8 cellular contexts compared by ENCODE assay signal in genomic region chr2:69437751-69438154, GRCh38. TPM values are rescaled to one million over a fixed set of nuclear protein-coding genes. Genes with fewer than 3 reads are reported as not detected.
A peak's percentile ranks its signal among the peaks of the same experiment; 100 is the strongest.
DNase-seq lines count a peak whose midpoint lies in the region; ATAC-seq, FAIRE-seq and TF ChIP-seq lines count a peak whose summit lies in the region.

No MANE protein-coding gene starts in this region.

- peaks cover 18% of the 10 kb centered on the region for H3K79me2 ChIP-seq in HepG2 (ENCODE audit: insufficient read depth, low read length)

- FAIRE-seq in HepG2 (lab: Jason Lieb, UNC), result no peak

- H3K27me3 ChIP-seq in HepG2 (ENCODE audit: control insufficient read depth in 1 of 2, insufficient read depth in 2 of 2, low read length in 2 of 2) (no peaks in the 10 kb centered on the region; a peak in 1 of 5 replicates), thoracic aorta (replicated peaks; ENCODE audit: insufficient read depth) (no peaks in the 10 kb centered on the region)

- peaks cover 21% of the 10 kb centered on the region for H3K4me1 ChIP-seq in HepG2 (ENCODE audit: insufficient read depth, low read length)
- peaks cover 13 to 33% of the 10 kb centered on the region in 2 donors for H3K4me1 ChIP-seq in thoracic aorta (ENCODE audit: control insufficient read depth in 1 of 2, low read depth in 2 of 2)

- no peaks in the 10 kb centered on the region for H3K27me3 Mint-ChIP-seq in MCF 10A (ENCODE audit: insufficient read depth, unreplicated experiment)

- H3K4me3 ChIP-seq in HepG2 (replicated peaks in 1 of 3; ENCODE audit: insufficient read depth in 1 of 3, low read depth in 2 of 3, low read length in 3 of 3) (peak overlapping the region; percentile 75 to 94 (median 87)), thoracic aorta (peak overlapping the region; percentile 83)

- peak overlapping the region; percentile 99 for H3K27ac Mint-ChIP-seq in MCF 10A (ENCODE audit: low read depth, unreplicated experiment)

- H3K9ac ChIP-seq in HepG2 (ENCODE audit: insufficient read depth, low read depth, low read length), result peak overlapping the region; percentile 94

- H3K27ac ChIP-seq in KOPT-K1 (ENCODE audit: low read depth, low read length, poor library complexity, severe bottlenecking), result peak overlapping the region; percentile 75
- peak overlapping the region; percentile 83 for H3K27ac ChIP-seq in HepG2 (ENCODE audit: extremely low read length, insufficient read depth, low read length)
- H3K27ac ChIP-seq in thoracic aorta, result peak overlapping the region; percentile 88 to 97

- in situ Hi-C loops in HepG2 (cut with HindIII; ENCODE audit: extremely low pct_ligation_motif_present, low pct_unique_long_range_greater_than_20kb), result no loop called here

- DNase-seq in DMS153 (lab: John Stamatoyannopoulos, UW), result peak; percentile 44
- DNase-seq in MCF 10A (ENCODE audit: unreplicated experiment), result no peak
- DNase-seq in HepG2 (ENCODE audit: low spot score), result no peak
- DNase-seq in thoracic aorta (ENCODE audit: low spot score), result peak; percentile 10
- DNase-seq in globus pallidus (ENCODE audit: low spot score), result no peak

- peaks cover 7% of the 10 kb centered on the region for H3K36me3 Mint-ChIP-seq in MCF 10A (ENCODE audit: insufficient read depth, unreplicated experiment)

- peak overlapping the region; percentile 98 for H3K4me2 ChIP-seq in HepG2 (ENCODE audit: low read depth, low read length)

- no peak for TF ChIP-seq RAD21 in HepG2 (CRISPR knock-in tag; IDR thresholded peaks at IDR 0.05)

- ATAC-seq in HepG2, result no peak
- ATAC-seq in thoracic aorta (ENCODE audit: insufficient number of reproducible peaks, low FRiP score, low read depth), result peak; percentile 52
- ATAC-seq in GM18505 (IDR thresholded peaks at IDR 0.05; ENCODE audit: unreplicated experiment), result no peak
- ATAC-seq in HG02970 (IDR thresholded peaks at IDR 0.05; ENCODE audit: low FRiP score, unreplicated experiment), result no peak

- CTCF ChIA-PET in MCF 10A (lab: Yijun Ruan, JAX) (interaction anchor here (0.5 to 1.9 kb wide), 13 partner anchors 15 to 1554 kb away, joined by 3 to 7 read pairs (median 3); no protein-coding TSS in a partner anchor), HepG2 (lab: Yijun Ruan, JAX; ENCODE audit: low intra/inter-chr PET ratio, low total read pairs) (no interaction called here)

- intact Hi-C loops in MCF 10A (cut with micrococcal nuclease) (loop anchor here (2.0 to 5.0 kb wide), 2 partner anchors 205 to 277 kb away; partner anchors contain the start of gene AAK1), HepG2 (cut with micrococcal nuclease; ENCODE audit: unreplicated experiment) (loop anchor here (2.0 to 10.0 kb wide), 2 partner anchors 51 to 423 kb away; partner anchors contain the start of genes ANTXR1 and GFPT1)

- H3K36me3 ChIP-seq in KOPT-K1 (ENCODE audit: insufficient read depth, low read length) (no peaks in the 10 kb centered on the region), HepG2 (replicated peaks in 1 of 2; ENCODE audit: control insufficient read depth in 1 of 2, insufficient read depth in 2 of 2, low read length in 2 of 2) (no peaks in the 10 kb centered on the region), thoracic aorta (no peaks in the 10 kb centered on the region)

- peak overlapping the region; percentile 81 for H3K4me3 Mint-ChIP-seq in MCF 10A (ENCODE audit: unreplicated experiment)

- H2AFZ ChIP-seq in HepG2 (ENCODE audit: low read length), result peak overlapping the region; percentile 97

- no peaks in the 10 kb centered on the region for H4K20me1 ChIP-seq in HepG2 (ENCODE audit: insufficient read depth, low read length)

- BruUV-seq in MCF 10A (replicated peaks; lab: Mats Ljungman, UMichigan), result TSS peak; percentile 90
- TSS peak; percentile 98 for BruUV-seq in HepG2 (replicated peaks; lab: Mats Ljungman, UMichigan)

- H3K9me3 ChIP-seq in KOPT-K1 (ENCODE audit: insufficient read depth, low read length, poor library complexity, severe bottlenecking) (no peaks in the 10 kb centered on the region), HepG2 (ENCODE audit: low read length) (no peaks in the 10 kb centered on the region), thoracic aorta (no peaks in the 10 kb centered on the region)

- TF ChIP-seq EP300 in HepG2 (IDR thresholded peaks at IDR 0.05; ENCODE audit: low read depth in 2 of 2, low read length in 2 of 2) (no peak), HepG2 (CRISPR knock-in tag; IDR thresholded peaks at IDR 0.05; ENCODE audit: borderline replicate concordance) (no peak)

- TF ChIP-seq POLR2A in HepG2 (IDR thresholded peaks at IDR 0.05; ENCODE audit: insufficient read depth in 1 of 2, low read depth in 2 of 2, low read length in 2 of 2), result no peak
- no peak for TF ChIP-seq POLR2A in GM18505 (IDR thresholded peaks at IDR 0.05; ENCODE audit: borderline replicate concordance, extremely low read depth, insufficient read depth, insufficient read length)

- H3K4me1 Mint-ChIP-seq in MCF 10A (ENCODE audit: insufficient read depth, unreplicated experiment), result peaks cover 13% of the 10 kb centered on the region

- TF ChIP-seq CTCF in MCF 10A (IDR thresholded peaks at IDR 0.05; ENCODE audit: unreplicated experiment), result no peak
- TF ChIP-seq CTCF in HepG2 (CRISPR knock-in tag; IDR thresholded peaks at IDR 0.05), result no peak
- TF ChIP-seq CTCF in thoracic aorta (IDR thresholded peaks at IDR 0.05), result no peak

- WGBS in HepG2 (ENCODE audit: low lambda C conversion rate), result 68% methylated on average over 7 of the region's 7 CpGs

- H3K9me3 Mint-ChIP-seq in MCF 10A (ENCODE audit: unreplicated experiment), result no peaks in the 10 kb centered on the region

- POLR2A ChIA-PET in MCF 10A (lab: Yijun Ruan, JAX), result interaction anchor here (0.6 to 3.3 kb wide), 27 partner anchors 9 to 891 kb away, joined by 3 to 32 read pairs (median 4); partner anchors contain the start of genes AAK1, ANXA4 and GFPT1
- POLR2A ChIA-PET in HepG2 (lab: Yijun Ruan, JAX), result interaction anchor here (0.7 to 2.1 kb wide), 34 partner anchors 9 to 753 kb away, joined by 3 to 20 read pairs (median 4); partner anchors contain the start of genes ANXA4, C2orf42, GFPT1 and MXD1

TF ChIP-seq in HepG2, 621 proteins besides CTCF, POLR2A, EP300 and RAD21 (continues in another document):
- TF ChIP-seq THYN1 (CRISPR knock-in tag; IDR thresholded peaks at IDR 0.05; ENCODE audit: borderline replicate concordance, low read depth) (peak; percentile 65; the same call in 1 of the 2 replicates), CREM (IDR thresholded peaks at IDR 0.05) (0 out of 2 replicates have a peak, but pooled peaks have one; percentile 16), CREM (CRISPR knock-in tag; IDR thresholded peaks at IDR 0.05) (no peak), HMG20A (CRISPR knock-in tag; IDR thresholded peaks at IDR 0.05; ENCODE audit: borderline replicate concordance) (no peak)

RNA-seq across cellular contexts. Expression of gene NFU1, which starts 0.5 kb away (rescaled TPM):
- total RNA-seq in MCF 10A (2022), result 29.5 and 32.3 TPM in 2 replicates
- 84.0 and 99.6 TPM in 2 replicates for total RNA-seq in HepG2 (2016; rRNA removed; fragmentation: Illumina TruSeq; extraction: Trizol)
- 88.3 and 93.2 TPM in 2 replicates for total RNA-seq in HepG2 (2016; cell fraction: cytosol; rRNA removed; fragmentation: Illumina TruSeq; extraction: Trizol; ENCODE audit: low read depth)
- total RNA-seq in HepG2 (2016; cell fraction: insoluble cytoplasmic fraction; rRNA removed; fragmentation: Illumina TruSeq; extraction: Trizol), result 83.8 and 107 TPM in 2 replicates
- 83.6 and 88.7 TPM in 2 replicates for total RNA-seq in HepG2 (2016; cell fraction: membrane; rRNA removed; fragmentation: Illumina TruSeq; extraction: Trizol)
- total RNA-seq in HepG2 (2016; cell fraction: nucleus; rRNA removed; fragmentation: Illumina TruSeq; extraction: Trizol), result 35.6 and 35.8 TPM in 2 replicates
- 28.1 and 39.1 TPM in 2 replicates for polyA plus RNA-seq in HepG2 (2011; rRNA removed)
- 23.1 and 28.7 TPM in 2 replicates for polyA plus RNA-seq in HepG2 (2011; cell fraction: cytosol; rRNA removed)
- 6.6 and 7.8 TPM in 2 replicates for polyA plus RNA-seq in HepG2 (2011; cell fraction: nucleus; rRNA removed)
- polyA plus RNA-seq in HepG2 (2012), result 58.4 and 80.4 TPM in 2 replicates
- polyA plus RNA-seq in HepG2 (2016; cell fraction: cytosol; fragmentation: Illumina TruSeq; extraction: Trizol; ENCODE audit: low read depth), result 79.1 and 96.4 TPM in 2 replicates
- 89.4 and 94.3 TPM in 2 replicates for polyA plus RNA-seq in HepG2 (2016; cell fraction: insoluble cytoplasmic fraction; fragmentation: Illumina TruSeq; extraction: Trizol; ENCODE audit: low read depth)
- 57.3 and 66.6 TPM in 2 replicates for polyA plus RNA-seq in HepG2 (2016; cell fraction: membrane; fragmentation: Illumina TruSeq; extraction: Trizol; ENCODE audit: low read depth)
- 42.0 and 48.4 TPM in 2 replicates for polyA plus RNA-seq in HepG2 (2016; cell fraction: nucleus; fragmentation: Illumina TruSeq; extraction: Trizol; ENCODE audit: insufficient read depth, low read depth)
- polyA minus RNA-seq in HepG2 (2011; rRNA and poly(A)+ RNA removed; ENCODE audit: low replicate concordance), result 3.3 and 4.8 TPM in 2 replicates
- polyA minus RNA-seq in HepG2 (2011; cell fraction: cytosol; rRNA and poly(A)+ RNA removed), result 12.6 and 17.8 TPM in 2 replicates
- polyA minus RNA-seq in HepG2 (2011; cell fraction: nucleus; rRNA and poly(A)+ RNA removed), result 11.5 and 12.2 TPM in 2 replicates
- total RNA-seq in thoracic aorta, result 10 to 100 TPM; 44.6 to 51.6 TPM

RNA-seq across cellular contexts. Expression of gene GFPT1, which starts 50.7 kb away (rescaled TPM):
- total RNA-seq in MCF 10A (2022) (176 and 230 TPM in 2 replicates), HepG2 (2016; rRNA removed; fragmentation: Illumina TruSeq; extraction: Trizol) (84.9 and 129 TPM in 2 replicates), thoracic aorta (10 to 100 TPM; 45.6 to 53.1 TPM)
- 43.7 and 46.8 TPM in 2 replicates for total RNA-seq in HepG2 (2016; cell fraction: cytosol; rRNA removed; fragmentation: Illumina TruSeq; extraction: Trizol; ENCODE audit: low read depth)
- 85.1 and 124 TPM in 2 replicates for total RNA-seq in HepG2 (2016; cell fraction: insoluble cytoplasmic fraction; rRNA removed; fragmentation: Illumina TruSeq; extraction: Trizol)
- total RNA-seq in HepG2 (2016; cell fraction: membrane; rRNA removed; fragmentation: Illumina TruSeq; extraction: Trizol), result 30.0 and 36.5 TPM in 2 replicates
- total RNA-seq in HepG2 (2016; cell fraction: nucleus; rRNA removed; fragmentation: Illumina TruSeq; extraction: Trizol), result 48.9 and 54.4 TPM in 2 replicates
- 19.7 and 24.0 TPM in 2 replicates for polyA plus RNA-seq in HepG2 (2011; rRNA removed)
- polyA plus RNA-seq in HepG2 (2011; cell fraction: cytosol; rRNA removed), result 13.6 and 21.7 TPM in 2 replicates
- polyA plus RNA-seq in HepG2 (2011; cell fraction: nucleus; rRNA removed), result 9.3 and 13.1 TPM in 2 replicates
- 40.9 and 53.4 TPM in 2 replicates for polyA plus RNA-seq in HepG2 (2012)
- polyA plus RNA-seq in HepG2 (2016; cell fraction: cytosol; fragmentation: Illumina TruSeq; extraction: Trizol; ENCODE audit: low read depth), result 1.7 and 2.0 TPM in 2 replicates
- 60.5 and 62.2 TPM in 2 replicates for polyA plus RNA-seq in HepG2 (2016; cell fraction: insoluble cytoplasmic fraction; fragmentation: Illumina TruSeq; extraction: Trizol; ENCODE audit: low read depth)
- polyA plus RNA-seq in HepG2 (2016; cell fraction: membrane; fragmentation: Illumina TruSeq; extraction: Trizol; ENCODE audit: low read depth), result 5.2 and 6.2 TPM in 2 replicates
- polyA plus RNA-seq in HepG2 (2016; cell fraction: nucleus; fragmentation: Illumina TruSeq; extraction: Trizol; ENCODE audit: insufficient read depth, low read depth), result 40.7 and 46.5 TPM in 2 replicates
- 9.1 and 29.8 TPM in 2 replicates for polyA minus RNA-seq in HepG2 (2011; rRNA and poly(A)+ RNA removed; ENCODE audit: low replicate concordance)
- 58.1 and 58.4 TPM in 2 replicates for polyA minus RNA-seq in HepG2 (2011; cell fraction: cytosol; rRNA and poly(A)+ RNA removed)
- polyA minus RNA-seq in HepG2 (2011; cell fraction: nucleus; rRNA and poly(A)+ RNA removed), result 47.1 and 54.0 TPM in 2 replicates

Comparison
In these comparisons a context has a peak if more than half of its experiments do, and no peak if none do; other contexts are left out.
1. DNase-seq: peak in DMS153 (single experiment) and thoracic aorta (single experiment); none in MCF 10A (single experiment), HepG2 (single experiment) and globus pallidus (single experiment).
2. Peak in every context shown above with its lines, with median percentiles within 50 percentile points of each other: H3K27ac ChIP-seq.